Comparison of ENCODE assay signal across 8 cellular contexts in genomic region chr14:94174622-94175402, GRCh38. TPM values are rescaled to one million over a fixed set of nuclear protein-coding genes. Genes with fewer than 3 reads are reported as not detected.
DNase-seq lines count a peak whose midpoint lies in the region; ATAC-seq and TF ChIP-seq lines count a peak whose summit lies in the region.

No MANE protein-coding gene starts in this region.

- H3K4me3 Mint-ChIP-seq in activated naive CD4-positive, alpha-beta T cell treated with anti-CD3 and anti-CD28 coated beads, Interleukin-2, amount 50 U/mL, for 24 hours: peak overlapping the region; percentile 74

- ATAC-seq in HG03280 (IDR thresholded peaks at IDR 0.05; ENCODE audit: unreplicated experiment): peak; percentile 15
- ATAC-seq in right cardiac atrium: peak; percentile 9 to 13

- no peaks in the 10 kb centered on the region for H3K36me3 Mint-ChIP-seq in activated naive CD4-positive, alpha-beta T cell treated with anti-CD3 and anti-CD28 coated beads, Interleukin-2, amount 50 U/mL, for 24 hours

- CTCF ChIA-PET in BJ (lab: Yijun Ruan, JAX): interaction anchor here (0.7 to 1.6 kb wide), 3 partner anchors 22 to 139 kb away, joined by 3 to 4 read pairs (median 3); no protein-coding TSS in a partner anchor

- H3K27ac ChIP-seq in right cardiac atrium (ENCODE audit: low read length) (no peak overlapping the region), skin epidermis (no peak overlapping the region)

- no peaks in the 10 kb centered on the region for H3K27me3 Mint-ChIP-seq in activated naive CD4-positive, alpha-beta T cell treated with anti-CD3 and anti-CD28 coated beads, Interleukin-2, amount 50 U/mL, for 24 hours

- intact Hi-C loops in right cardiac atrium (cut with DNase I): loop anchor here in 2 of 4 donors (5.0 kb wide), 1 partner anchor 38 kb away; no protein-coding TSS in a partner anchor

- under 1% methylated on average over 55 of the region's 55 CpGs for WGBS in right cardiac atrium

- POLR2A ChIA-PET in BJ (lab: Charles Lee): no interaction called here

- H3K4me1 Mint-ChIP-seq in activated naive CD4-positive, alpha-beta T cell treated with anti-CD3 and anti-CD28 coated beads, Interleukin-2, amount 50 U/mL, for 24 hours: peaks cover 34% of the 10 kb centered on the region

- H3K9me3 Mint-ChIP-seq in activated naive CD4-positive, alpha-beta T cell treated with anti-CD3 and anti-CD28 coated beads, Interleukin-2, amount 50 U/mL, for 24 hours: no peaks in the 10 kb centered on the region

- H3K36me3 ChIP-seq in BJ (ENCODE audit: control insufficient read depth, insufficient read depth, low read length): no peaks in the 10 kb centered on the region

- H3K27me3 ChIP-seq in BJ (ENCODE audit: control insufficient read depth, insufficient read depth, low read length) (peaks cover 7% of the 10 kb centered on the region), right cardiac atrium (ENCODE audit: control insufficient read depth, insufficient read depth) (no peaks in the 10 kb centered on the region)

- no peak for TF ChIP-seq CTCF in BJ (IDR thresholded peaks at IDR 0.05; ENCODE audit: insufficient read depth, low read depth, low read length)

- H3K4me3 ChIP-seq in BJ (ENCODE audit: low read depth, low read length) (peak overlapping the region; percentile 53), right cardiac atrium (ENCODE audit: low read length) (peak overlapping the region; percentile 84), skin epidermis (peak overlapping the region; percentile 45 to 66 (median 57))

- peaks cover 2% of the 10 kb centered on the region for H3K4me1 ChIP-seq in right cardiac atrium (ENCODE audit: control insufficient read depth, insufficient read depth, low read length)

- H3K27ac Mint-ChIP-seq in activated naive CD4-positive, alpha-beta T cell treated with anti-CD3 and anti-CD28 coated beads, Interleukin-2, amount 50 U/mL, for 24 hours: no peak overlapping the region

- DNase-seq in BJ (ENCODE audit: low read depth): no peak
- peak; percentile 18 to 67 (median 66) for DNase-seq in right cardiac atrium
- DNase-seq in T1000 (lab: John Stamatoyannopoulos, UW): no peak
- DNase-seq in GDM1 (lab: John Stamatoyannopoulos, UW): no peak
- no peak for DNase-seq in stimulated activated CD8-positive, alpha-beta memory T cell treated with anti-CD3 and anti-CD28 coated beads, Interleukin-4, amount 100 ng/mL, for 48 hours

- H3K9me3 ChIP-seq in right cardiac atrium (ENCODE audit: control insufficient read depth, low read length): no peaks in the 10 kb centered on the region

RNA-seq across cellular contexts. Expression of gene PPP4R4, which starts 0.7 kb away (rescaled TPM):
- polyA plus RNA-seq in BJ (2011; rRNA removed) (0.37 and 0.39 TPM in 2 replicates), right cardiac atrium (0.27 TPM)
- polyA minus RNA-seq in BJ (2011; rRNA and poly(A)+ RNA removed): 0.57 and 0.85 TPM in 2 replicates
- total RNA-seq in right cardiac atrium: under 1 TPM; 0.41 to 0.74 (median 0.48) TPM

RNA-seq across cellular contexts. Expression of gene IFI27L2, which starts 45.4 kb away (rescaled TPM):
- 122 and 201 TPM in 2 replicates for polyA plus RNA-seq in BJ (2011; rRNA removed)
- polyA minus RNA-seq in BJ (2011; rRNA and poly(A)+ RNA removed): 27.6 and 37.9 TPM in 2 replicates
- total RNA-seq in right cardiac atrium: 10 to 100 TPM; 63.3 to 88.4 (median 65.5) TPM
- 104 TPM for polyA plus RNA-seq in right cardiac atrium

Comparison
In these comparisons a context has a peak if more than half of its experiments do, and no peak if none do; other contexts are left out.
1. DNase-seq: peak in right cardiac atrium (3 of 3); none in BJ (single experiment), T1000 (single experiment), GDM1 (single experiment) and stimulated activated CD8-positive, alpha-beta memory T cell treated with anti-CD3 and anti-CD28 coated beads, Interleukin-4, amount 100 ng/mL, for 48 hours (single experiment).
2. Peak in every context shown above with its lines, with median percentiles within 50 percentile points of each other: H3K4me3 ChIP-seq.